Comparison of ENCODE assay signal across 17 cellular contexts in genomic region chr10:73131913-73132686, GRCh38.
"Had no signal": no experiment of that assay in that cellular context is flagged by ENCODE, and none has a peak within 500 bp of the region (broad histone marks: within the 10 kb centered on the region; RNA-seq: fewer than 3 reads in every experiment).

No MANE protein-coding gene starts in this region.

- H3K4me3 ChIP-seq: mucosa of descending colon, suprapubic skin had no signal

- H3K4me3 Mint-ChIP-seq: activated CD8-positive, alpha-beta T cell treated with anti-CD3 and anti-CD28 coated beads for 36 hours; activated naive CD4-positive, alpha-beta T cell treated with anti-CD3 and anti-CD28 coated beads, Interleukin-2, amount 10 ng/mL, durations not matched to agents 7 days and 5 days; endodermal cell; immature natural killer cell; natural killer cell treated with Interleukin-12 subunit alpha and Interleukin-12 subunit beta and Interleukin-15 and Interleukin-18, amount 100 ng/mL, for 72 hours; T-helper 2 cell treated with Interferon-gamma antibody and Interleukin-4, amounts not matched to agents 5 μg/mL and 100 μg/mL, for 36 hours; type B pancreatic cell had no signal

- DNase-seq: activated CD8-positive, alpha-beta memory T cell treated with anti-CD3 and anti-CD28 coated beads, Interleukin-2, amount 50 U/mL, for 48 hours; activated CD8-positive, alpha-beta T cell treated with anti-CD3 and anti-CD28 coated beads for 36 hours; activated naive CD4-positive, alpha-beta T cell treated with anti-CD3 and anti-CD28 coated beads, Interleukin-2, amount 10 ng/mL, durations not matched to agents 7 days and 5 days; brain microvascular endothelial cell; cerebellar nuclear complex; endodermal cell; immature natural killer cell; mucosa of descending colon; occipital lobe; right cardiac atrium; stimulated activated naive CD8-positive, alpha-beta T cell treated with anti-CD3 and anti-CD28 coated beads, Interleukin-15, Interleukin-2, amounts not matched to agents 100 U/mL and 50 U/mL, for 24 hours had no signal

- H3K27ac Mint-ChIP-seq: activated CD8-positive, alpha-beta T cell treated with anti-CD3 and anti-CD28 coated beads for 36 hours; activated naive CD4-positive, alpha-beta T cell treated with anti-CD3 and anti-CD28 coated beads, Interleukin-2, amount 10 ng/mL, durations not matched to agents 7 days and 5 days; activated T-helper 2 cell treated with anti-CD3 and anti-CD28 coated beads, Interferon-gamma antibody, Interleukin-2, Interleukin-4, amounts not matched to agents 10 μg/mL and 5 μg/mL and 100 μg/mL, durations not matched to agents 14 hours and 24 hours and 36 hours; endodermal cell; immature natural killer cell; natural killer cell treated with Interleukin-12 subunit alpha and Interleukin-12 subunit beta and Interleukin-15 and Interleukin-18, amount 100 ng/mL, for 72 hours; progenitor cell of endocrine pancreas; T-helper 2 cell treated with Interferon-gamma antibody and Interleukin-4, amounts not matched to agents 5 μg/mL and 100 μg/mL, for 36 hours; type B pancreatic cell had no signal

- H3K9me3 ChIP-seq: mucosa of descending colon, suprapubic skin had no signal

- H3K27me3 ChIP-seq: brain microvascular endothelial cell, suprapubic skin had no signal

- ATAC-seq: activated CD8-positive, alpha-beta T cell treated with anti-CD3 and anti-CD28 coated beads for 36 hours; mucosa of descending colon; natural killer cell treated with Interleukin-12 subunit alpha and Interleukin-12 subunit beta and Interleukin-15 and Interleukin-18, amount 100 ng/mL, for 72 hours; right cardiac atrium; stimulated activated naive CD8-positive, alpha-beta T cell treated with anti-CD3 and anti-CD28 coated beads, Interleukin-15, Interleukin-2, amounts not matched to agents 100 U/mL and 50 U/mL, for 24 hours had no signal

- H3K4me1 Mint-ChIP-seq: activated naive CD4-positive, alpha-beta T cell treated with anti-CD3 and anti-CD28 coated beads, Interleukin-2, amount 10 ng/mL, durations not matched to agents 7 days and 5 days; immature natural killer cell had no signal

- H3K27ac ChIP-seq: brain microvascular endothelial cell, suprapubic skin had no signal

- H3K9me3 Mint-ChIP-seq: activated CD8-positive, alpha-beta T cell treated with anti-CD3 and anti-CD28 coated beads for 36 hours; activated naive CD4-positive, alpha-beta T cell treated with anti-CD3 and anti-CD28 coated beads, Interleukin-2, amount 10 ng/mL, durations not matched to agents 7 days and 5 days; activated T-helper 2 cell treated with anti-CD3 and anti-CD28 coated beads, Interferon-gamma antibody, Interleukin-2, Interleukin-4, amounts not matched to agents 10 μg/mL and 5 μg/mL and 100 μg/mL, durations not matched to agents 14 hours and 24 hours and 36 hours; endodermal cell; immature natural killer cell; natural killer cell treated with Interleukin-12 subunit alpha and Interleukin-12 subunit beta and Interleukin-15 and Interleukin-18, amount 100 ng/mL, for 72 hours; T-helper 2 cell treated with Interferon-gamma antibody and Interleukin-4, amounts not matched to agents 5 μg/mL and 100 μg/mL, for 36 hours; type B pancreatic cell had no signal

- H3K27me3 Mint-ChIP-seq: activated CD8-positive, alpha-beta T cell treated with anti-CD3 and anti-CD28 coated beads for 36 hours; activated naive CD4-positive, alpha-beta T cell treated with anti-CD3 and anti-CD28 coated beads, Interleukin-2, amount 10 ng/mL, durations not matched to agents 7 days and 5 days; natural killer cell treated with Interleukin-12 subunit alpha and Interleukin-12 subunit beta and Interleukin-15 and Interleukin-18, amount 100 ng/mL, for 72 hours; progenitor cell of endocrine pancreas; type B pancreatic cell had no signal
